In the genomic region with DNA sequence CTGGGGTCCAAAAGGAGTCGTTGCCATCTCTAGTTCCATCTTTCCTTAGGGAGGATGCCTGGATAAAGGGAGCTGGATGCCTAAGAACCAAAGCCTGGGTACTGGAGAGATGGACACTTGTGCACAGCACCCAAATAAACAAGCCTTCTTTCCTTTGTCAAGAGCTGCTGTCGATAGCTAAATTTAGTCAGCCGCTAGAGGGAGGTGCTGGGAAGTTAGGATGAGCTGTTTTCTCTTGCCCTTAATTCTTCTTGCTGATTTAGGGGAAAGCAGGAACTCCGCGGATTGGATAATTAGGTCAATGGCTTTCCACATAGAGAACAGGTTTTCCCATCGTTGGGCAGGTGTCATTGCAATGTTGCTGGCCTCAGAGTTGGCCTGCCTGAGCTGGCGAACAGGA, we compare ENCODE assay signal across 9 cellular contexts. TPM values are rescaled to one million over a fixed set of nuclear protein-coding genes. Genes with fewer than 3 reads are reported as not detected.
DNase-seq lines count a peak whose midpoint lies in the region; ATAC-seq and TF ChIP-seq lines count a peak whose summit lies in the region.
"Had no signal": no experiment of that assay in that cellular context is flagged by ENCODE, and none has a peak within 500 bp of the region (broad histone marks: within the 10 kb centered on the region; RNA-seq: fewer than 3 reads in every experiment).

No MANE protein-coding gene starts in this region.

- BruUV-seq in Caco-2 (replicated peaks; lab: Mats Ljungman, UMichigan), result no TSS peak

- H3K27me3 Mint-ChIP-seq in Caco-2 (ENCODE audit: insufficient read depth, unreplicated experiment), result peaks cover 11% of the 10 kb centered on the region
- peaks cover 33% of the 10 kb centered on the region for H3K27me3 Mint-ChIP-seq in activated naive CD8-positive, alpha-beta T cell treated with anti-CD3 and anti-CD28 coated beads for 36 hours

- H3K27me3 ChIP-seq in Caco-2 (replicated peaks; ENCODE audit: control insufficient read depth, insufficient read depth, low read length) (no peaks in the 10 kb centered on the region), thyroid gland (no peaks in the 10 kb centered on the region)

- H3K27ac ChIP-seq in HEK293 (ENCODE audit: extremely low read depth, low read depth, low read length) (no peak overlapping the region), thyroid gland (no peak overlapping the region)

- H3K9me3 Mint-ChIP-seq in Caco-2 (ENCODE audit: unreplicated experiment), result no peaks in the 10 kb centered on the region
- no peaks in the 10 kb centered on the region for H3K9me3 Mint-ChIP-seq in activated naive CD4-positive, alpha-beta T cell treated with anti-CD3 and anti-CD28 coated beads, Interleukin-2, amount 50 U/mL, for 72 hours
- H3K9me3 Mint-ChIP-seq in activated naive CD8-positive, alpha-beta T cell treated with anti-CD3 and anti-CD28 coated beads for 36 hours, result no peaks in the 10 kb centered on the region

- CTCF ChIA-PET in Caco-2 (lab: Charles Lee), result interaction anchor here (0.9 to 1.6 kb wide), 2 partner anchors 66 to 332 kb away, joined by 4 to 7 read pairs; no protein-coding TSS in a partner anchor
- CTCF ChIA-PET in HEK293 (lab: Yijun Ruan, JAX), result interaction anchor here (0.5 to 12.9 kb wide), 42 partner anchors 9 to 733 kb away, joined by 3 to 338 read pairs (median 4); no protein-coding TSS in a partner anchor

- H3K36me3 Mint-ChIP-seq in Caco-2 (ENCODE audit: insufficient read depth, unreplicated experiment), result no peaks in the 10 kb centered on the region
- H3K36me3 Mint-ChIP-seq in activated naive CD4-positive, alpha-beta T cell treated with anti-CD3 and anti-CD28 coated beads, Interleukin-2, amount 50 U/mL, for 72 hours, result no peaks in the 10 kb centered on the region
- H3K36me3 Mint-ChIP-seq in activated naive CD8-positive, alpha-beta T cell treated with anti-CD3 and anti-CD28 coated beads for 36 hours, result no peaks in the 10 kb centered on the region

- 20 to 21% methylated on average over 7 of the region's 7 CpGs for WGBS in thyroid gland, 2 donors

- ATAC-seq in activated naive CD4-positive, alpha-beta T cell treated with anti-CD3 and anti-CD28 coated beads, Interleukin-2, amount 50 U/mL, for 72 hours, result no peak

- DNase-seq in Caco-2 (peak; percentile 26 to 49), SHP77 treated with DMSO at 0.1 percent for 48 hours (lab: John Stamatoyannopoulos, UW) (peak; percentile 31), head of caudate nucleus (peak in 28 of 42 donors; percentile 11 to 72 (median 40)), thyroid gland (peak; percentile 32 to 39), NCI-H2107 treated with DMSO at 0.1 percent for 48 hours (lab: John Stamatoyannopoulos, UW; ENCODE audit: unreplicated experiment) (no peak)
- DNase-seq in activated naive CD4-positive, alpha-beta T cell treated with anti-CD3 and anti-CD28 coated beads, Interleukin-2, amount 50 U/mL, for 72 hours (ENCODE audit: low spot score in 2 of 2), result no peak
- DNase-seq in activated naive CD8-positive, alpha-beta T cell treated with anti-CD3 and anti-CD28 coated beads for 36 hours, result no peak
- DNase-seq: left cardiac atrium had no signal

- H3K4me1 ChIP-seq in Caco-2 (no peaks in the 10 kb centered on the region), HEK293 (ENCODE audit: control insufficient read depth, insufficient read depth, low read length) (peaks cover 3% of the 10 kb centered on the region; the same call in 1 of the 2 replicates), thyroid gland (no peaks in the 10 kb centered on the region)

- intact Hi-C loops in Caco-2 (cut with micrococcal nuclease; ENCODE audit: unreplicated experiment), result loop anchor here (2.0 kb wide), 1 partner anchor 68 kb away; no protein-coding TSS in a partner anchor
- intact Hi-C loops in head of caudate nucleus (cut with DNase I), result no loop called here
- intact Hi-C loops in thyroid gland (cut with DNase I), result no loop called here

- no peaks in the 10 kb centered on the region for H3K4me1 Mint-ChIP-seq in Caco-2 (ENCODE audit: low read depth, unreplicated experiment)
- no peaks in the 10 kb centered on the region for H3K4me1 Mint-ChIP-seq in activated naive CD8-positive, alpha-beta T cell treated with anti-CD3 and anti-CD28 coated beads for 36 hours

- H3K36me3 ChIP-seq in Caco-2 (ENCODE audit: control insufficient read depth, insufficient read depth, low read length) (no peaks in the 10 kb centered on the region), HEK293 (ENCODE audit: control insufficient read depth in 2 of 2, insufficient read depth in 1 of 2, low read length in 2 of 2) (no peaks in the 10 kb centered on the region), thyroid gland (no peaks in the 10 kb centered on the region)

- H3K4me3 ChIP-seq in Caco-2 (ENCODE audit: low read depth, low read length) (no peak overlapping the region), HEK293 (ENCODE audit: low read depth, low read length) (no peak overlapping the region), thyroid gland (replicated peaks in 1 of 3) (no peak overlapping the region)

- no peaks in the 10 kb centered on the region for H3K9me3 ChIP-seq in Caco-2
- H3K9me3 ChIP-seq in HEK293 (ENCODE audit: control insufficient read depth, insufficient read depth, low read depth, low read length), result no peaks in the 10 kb centered on the region
- no peaks in the 10 kb centered on the region for H3K9me3 ChIP-seq in thyroid gland

- TF ChIP-seq POLR2A in thyroid gland (IDR thresholded peaks at IDR 0.05), result no peak

- H3K27ac Mint-ChIP-seq in Caco-2 (ENCODE audit: unreplicated experiment), result no peak overlapping the region
- no peak overlapping the region for H3K27ac Mint-ChIP-seq in activated naive CD4-positive, alpha-beta T cell treated with anti-CD3 and anti-CD28 coated beads, Interleukin-2, amount 50 U/mL, for 72 hours
- no peak overlapping the region for H3K27ac Mint-ChIP-seq in activated naive CD8-positive, alpha-beta T cell treated with anti-CD3 and anti-CD28 coated beads for 36 hours

- TF ChIP-seq CTCF in Caco-2 (IDR thresholded peaks at IDR 0.05; ENCODE audit: insufficient read depth in 1 of 2, low read depth in 1 of 2, low read length in 1 of 2, severe bottlenecking in 1 of 2, unreplicated experiment in 1 of 2), result peak in 1 of 2 experiments; percentile 33
- peak; percentile 46 for TF ChIP-seq CTCF in HEK293 (tag by site-specific recombination; IDR thresholded peaks at IDR 0.05)
- peak in 5 of 6 experiments; percentile 17 to 62 (median 34) for TF ChIP-seq CTCF in thyroid gland (IDR thresholded peaks at IDR 0.05)

- H3K4me3 Mint-ChIP-seq in Caco-2 (ENCODE audit: unreplicated experiment), result no peak overlapping the region
- H3K4me3 Mint-ChIP-seq in activated naive CD8-positive, alpha-beta T cell treated with anti-CD3 and anti-CD28 coated beads for 36 hours, result no peak overlapping the region

- POLR2A ChIA-PET in Caco-2 (lab: Charles Lee), result no interaction called here
- POLR2A ChIA-PET in HEK293 (lab: Yijun Ruan, JAX), result no interaction called here

TF ChIP-seq in HEK293, 187 proteins besides CTCF, POLR2A, EP300 and RAD21:
- TF ChIP-seq KLF10 (tag by site-specific recombination; IDR thresholded peaks at IDR 0.05) (no peak), ZNF654 (tag by site-specific recombination; IDR thresholded peaks at IDR 0.05; ENCODE audit: low read depth) (peak; percentile 21; the same call in 1 of the 2 replicates), ZNF2 (tag by site-specific recombination; IDR thresholded peaks at IDR 0.05) (peak; percentile 53; the same call in 1 of the 2 replicates)

RNA-seq across cellular contexts. Expression of gene SERPINB12, which starts 30.9 kb away (rescaled TPM):
- total RNA-seq in Caco-2 (2022) (not detected in 2 replicates), thyroid gland (not detected)
- total RNA-seq in activated naive CD4-positive, alpha-beta T cell treated with anti-CD3 and anti-CD28 coated beads, Interleukin-2, amount 50 U/mL, for 72 hours, result not detected
- total RNA-seq in activated naive CD8-positive, alpha-beta T cell treated with anti-CD3 and anti-CD28 coated beads for 36 hours, result not detected
- total RNA-seq: left cardiac atrium had no signal

RNA-seq across cellular contexts. Expression of gene SERPINB5, which starts 34.5 kb away (rescaled TPM):
- not detected in 2 replicates for total RNA-seq in Caco-2 (2022)
- not detected for total RNA-seq in thyroid gland
- not detected for total RNA-seq in activated naive CD4-positive, alpha-beta T cell treated with anti-CD3 and anti-CD28 coated beads, Interleukin-2, amount 50 U/mL, for 72 hours
- not detected for total RNA-seq in activated naive CD8-positive, alpha-beta T cell treated with anti-CD3 and anti-CD28 coated beads for 36 hours
- total RNA-seq: left cardiac atrium had no signal

Comparison
In these comparisons a context has a peak if more than half of its experiments do, and no peak if none do; other contexts are left out.
1. DNase-seq: peak in Caco-2 (2 of 2), SHP77 treated with DMSO at 0.1 percent for 48 hours (single experiment), head of caudate nucleus (28 of 42) and thyroid gland (2 of 2); none in NCI-H2107 treated with DMSO at 0.1 percent for 48 hours (single experiment), activated naive CD4-positive, alpha-beta T cell treated with anti-CD3 and anti-CD28 coated beads, Interleukin-2, amount 50 U/mL, for 72 hours (0 of 2) and activated naive CD8-positive, alpha-beta T cell treated with anti-CD3 and anti-CD28 coated beads for 36 hours (single experiment).